ENCODE assay signal across 15 cellular contexts in genomic region chr1:41364444-41365319, GRCh38. TPM values are rescaled to one million over a fixed set of nuclear protein-coding genes. Genes with fewer than 3 reads are reported as not detected.
DNase-seq lines count a peak whose midpoint lies in the region; ATAC-seq and TF ChIP-seq lines count a peak whose summit lies in the region.
"Had no signal": no experiment of that assay in that cellular context is flagged by ENCODE, and none has a peak within 500 bp of the region (broad histone marks: within the 10 kb centered on the region; RNA-seq: fewer than 3 reads in every experiment).

No MANE protein-coding gene starts in this region.

- no peak overlapping the region for H2AFZ ChIP-seq in PC-9
- no peak overlapping the region for H2AFZ ChIP-seq in PC-3 (ENCODE audit: low read length)
- H2AFZ ChIP-seq: parathyroid adenoma had no signal

- H3K27me3 Mint-ChIP-seq in activated naive CD8-positive, alpha-beta T cell: peaks cover 6% of the 10 kb centered on the region
- H3K27me3 Mint-ChIP-seq in activated naive CD8-positive, alpha-beta T cell treated with anti-CD3 and anti-CD28 coated beads for 36 hours: peaks cover 38% of the 10 kb centered on the region

- ATAC-seq in PC-3: no peak
- ATAC-seq: HepG2 had no signal

- no peak for TF ChIP-seq CTCF in PC-9 (conservative IDR thresholded peaks at IDR 0.05)
- TF ChIP-seq CTCF in tibial artery (IDR thresholded peaks at IDR 0.05): no peak
- TF ChIP-seq CTCF in PC-3 (conservative IDR thresholded peaks at IDR 0.05; ENCODE audit: low read depth, low read length): no peak

- BruUV-seq in PC-9 (replicated peaks; lab: Mats Ljungman, UMichigan) (no TSS peak), PC-3 (replicated peaks; lab: Mats Ljungman, UMichigan) (no TSS peak)

- no peaks in the 10 kb centered on the region for H3K36me3 ChIP-seq in PC-9 (ENCODE audit: low read depth)
- H3K36me3 ChIP-seq in tibial artery: no peaks in the 10 kb centered on the region
- no peaks in the 10 kb centered on the region for H3K36me3 ChIP-seq in PC-3 (ENCODE audit: low read depth, low read length)

- peaks cover 24% of the 10 kb centered on the region for H3K4me1 Mint-ChIP-seq in activated naive CD8-positive, alpha-beta T cell (ENCODE audit: low read depth)
- H3K4me1 Mint-ChIP-seq in activated naive CD8-positive, alpha-beta T cell treated with anti-CD3 and anti-CD28 coated beads for 36 hours: peaks cover 11% of the 10 kb centered on the region

- no peak overlapping the region for H3K9ac ChIP-seq in PC-3 (ENCODE audit: low read length)
- H3K9ac ChIP-seq: parathyroid adenoma had no signal

- H3K4me1 ChIP-seq in PC-9 (replicated peaks; ENCODE audit: insufficient read depth) (peaks cover 36% of the 10 kb centered on the region), tibial artery (peaks cover 0 to 46% (median 35%) of the 10 kb centered on the region in 4 donors), PC-3 (ENCODE audit: insufficient read depth, low read length) (peaks cover 21% of the 10 kb centered on the region)

- H3K4me3 ChIP-seq in PC-9: no peak overlapping the region
- no peak overlapping the region for H3K4me3 ChIP-seq in tibial artery
- no peak overlapping the region for H3K4me3 ChIP-seq in PC-3 (ENCODE audit: low read length)

- 0 out of 2 replicates have a peak overlapping the region, but pooled peaks have one; percentile 81 for H3K4me2 ChIP-seq in PC-9
- H3K4me2 ChIP-seq in PC-3 (ENCODE audit: low read length): no peak overlapping the region

- H3K27me3 ChIP-seq in PC-9 (ENCODE audit: insufficient read depth, low read depth) (peaks cover 7% of the 10 kb centered on the region; the same call in 1 of the 2 replicates), tibial artery (peaks cover 0 to 9% of the 10 kb centered on the region in 2 donors), PC-3 (ENCODE audit: low read length) (peaks cover 15% of the 10 kb centered on the region)

- POLR2A ChIA-PET in PC-9 (lab: Charles Lee; ENCODE audit: unreplicated experiment) (no interaction called here), PC-3 (lab: Charles Lee; ENCODE audit: unreplicated experiment) (no interaction called here)

- H3K27ac Mint-ChIP-seq in activated naive CD8-positive, alpha-beta T cell: peak overlapping the region; percentile 72
- no peak overlapping the region for H3K27ac Mint-ChIP-seq in activated naive CD8-positive, alpha-beta T cell treated with anti-CD3 and anti-CD28 coated beads for 36 hours
- H3K27ac Mint-ChIP-seq: activated T-helper 2 cell treated with anti-CD3 and anti-CD28 coated beads, Interferon-gamma antibody, Interleukin-2, Interleukin-4, amounts not matched to agents 10 μg/mL and 5 μg/mL and 100 μg/mL, durations not matched to agents 14 hours and 24 hours and 36 hours had no signal

- H3K27ac ChIP-seq in PC-9 (no peak overlapping the region), tibial artery (peak overlapping the region; percentile 56 to 65), PC-3 (ENCODE audit: low read length) (no peak overlapping the region)
- H3K27ac ChIP-seq: epithelial cell of prostate had no signal

- no peaks in the 10 kb centered on the region for H3K36me3 Mint-ChIP-seq in activated naive CD8-positive, alpha-beta T cell
- no peaks in the 10 kb centered on the region for H3K36me3 Mint-ChIP-seq in activated naive CD8-positive, alpha-beta T cell treated with anti-CD3 and anti-CD28 coated beads for 36 hours

- intact Hi-C loops in PC-9 (cut with micrococcal nuclease; ENCODE audit: unreplicated experiment) (no loop called here), tibial artery (cut with DNase I; ENCODE audit: low total_unique reads) (no loop called here), PC-3 (cut with micrococcal nuclease) (loop anchor here (5.0 kb wide), 1 partner anchor 68 kb away; no protein-coding TSS in a partner anchor)

- H4K20me1 ChIP-seq in PC-9 (ENCODE audit: insufficient read depth) (no peaks in the 10 kb centered on the region), PC-3 (ENCODE audit: low read length) (no peaks in the 10 kb centered on the region)

- CTCF ChIA-PET in PC-9 (lab: Charles Lee) (no interaction called here), PC-3 (lab: Charles Lee) (no interaction called here)

- no peaks in the 10 kb centered on the region for H3K9me3 Mint-ChIP-seq in activated naive CD8-positive, alpha-beta T cell (ENCODE audit: low read depth)
- H3K9me3 Mint-ChIP-seq in activated naive CD8-positive, alpha-beta T cell treated with anti-CD3 and anti-CD28 coated beads for 36 hours: no peaks in the 10 kb centered on the region
- H3K9me3 Mint-ChIP-seq: activated T-helper 2 cell treated with anti-CD3 and anti-CD28 coated beads, Interferon-gamma antibody, Interleukin-2, Interleukin-4, amounts not matched to agents 10 μg/mL and 5 μg/mL and 100 μg/mL, durations not matched to agents 14 hours and 24 hours and 36 hours had no signal

- no peak for DNase-seq in activated naive CD8-positive, alpha-beta T cell treated with anti-CD3 and anti-CD28 coated beads for 36 hours
- no peak for DNase-seq in PC-9
- DNase-seq in islet precursor cell: peak; percentile 56
- no peak for DNase-seq in tibial artery
- no peak for DNase-seq in PC-3
- DNase-seq in UCSD-AML1 (lab: John Stamatoyannopoulos, UW; ENCODE audit: unreplicated experiment): no peak
- DNase-seq in NCI-H345 treated with DMSO at 0.1 percent for 48 hours (lab: John Stamatoyannopoulos, UW; ENCODE audit: unreplicated experiment): no peak
- DNase-seq: NCI-H187 treated with DMSO at 0.1 percent for 48 hours, T-helper 1 cell had no signal

- H3F3A ChIP-seq in PC-9 (ENCODE audit: insufficient read depth, low read depth): peaks cover 29% of the 10 kb centered on the region; the same call in 1 of the 2 replicates
- H3F3A ChIP-seq in PC-3 (ENCODE audit: low read length, unreplicated experiment): no peaks in the 10 kb centered on the region

- H3K4me3 Mint-ChIP-seq in activated naive CD8-positive, alpha-beta T cell: peak overlapping the region; percentile 71
- no peak overlapping the region for H3K4me3 Mint-ChIP-seq in activated naive CD8-positive, alpha-beta T cell treated with anti-CD3 and anti-CD28 coated beads for 36 hours

- H3K9me2 ChIP-seq in PC-9 (ENCODE audit: insufficient read depth): no peaks in the 10 kb centered on the region
- no peaks in the 10 kb centered on the region for H3K9me2 ChIP-seq in PC-3 (replicated peaks; ENCODE audit: low read length)

- H3K9me3 ChIP-seq in PC-9 (ENCODE audit: insufficient read depth, low read depth) (no peaks in the 10 kb centered on the region), tibial artery (no peaks in the 10 kb centered on the region), PC-3 (ENCODE audit: low read length) (no peaks in the 10 kb centered on the region)

- H3K79me2 ChIP-seq in PC-9 (ENCODE audit: low read depth): no peaks in the 10 kb centered on the region
- no peaks in the 10 kb centered on the region for H3K79me2 ChIP-seq in PC-3 (ENCODE audit: low read length)
- H3K79me2 ChIP-seq: parathyroid adenoma had no signal

RNA-seq across cellular contexts. Expression of gene FOXO6, which starts 3.4 kb away (rescaled TPM):
- under 1 TPM; 0.19 to 0.34 TPM for total RNA-seq in activated naive CD8-positive, alpha-beta T cell treated with anti-CD3 and anti-CD28 coated beads for 36 hours
- 9.0 and 17.5 TPM in 2 replicates for total RNA-seq in PC-9 (2021)
- total RNA-seq in PC-3 (2014; rRNA removed): 1.2 and 5.4 TPM in 2 replicates
- total RNA-seq: lung microvascular endothelial cell had no signal

Comparison
In these comparisons a context has a peak if more than half of its experiments do, and no peak if none do; other contexts are left out.
1. H3K27ac ChIP-seq: peak in tibial artery (2 of 2); none in PC-9 (single experiment) and PC-3 (single experiment).